ENCODE assay signal across 12 cellular contexts in the genomic region with DNA sequence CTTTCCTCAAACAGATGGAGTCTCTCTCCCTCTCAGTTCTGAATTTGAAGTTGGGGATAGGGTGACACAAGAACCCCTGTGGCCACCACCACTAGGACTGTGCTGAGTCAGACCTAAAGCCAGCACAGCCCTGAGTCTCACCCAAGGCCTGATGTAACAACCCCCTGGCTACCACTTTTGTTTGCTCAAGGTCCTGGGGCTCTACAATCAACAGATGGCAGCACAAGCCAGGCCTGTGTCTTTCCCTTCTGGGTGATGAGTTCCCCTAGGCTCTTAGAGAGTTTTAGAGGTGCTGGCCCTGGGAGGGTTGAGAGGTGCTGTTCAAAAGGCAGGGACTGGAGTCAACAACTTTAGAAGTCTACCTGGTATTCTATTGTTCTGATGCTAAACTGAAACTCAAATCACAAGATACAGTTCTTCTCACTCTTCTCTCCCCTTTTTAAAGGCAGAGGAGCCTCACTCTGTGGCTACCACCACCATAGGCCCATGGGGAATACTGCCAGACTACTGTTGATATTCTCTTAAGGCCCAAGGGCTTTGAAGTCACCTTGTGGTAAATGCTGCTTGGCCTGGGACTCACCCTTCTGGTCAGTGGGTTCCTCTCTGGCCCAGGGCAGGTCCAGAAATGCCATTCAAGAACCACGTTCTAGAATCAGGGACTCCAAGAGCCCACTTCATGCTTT. TPM values are rescaled to one million over a fixed set of nuclear protein-coding genes. Genes with fewer than 3 reads are reported as not detected.
DNase-seq lines count a peak whose midpoint lies in the region; ATAC-seq and TF ChIP-seq lines count a peak whose summit lies in the region.
"Had no signal": no experiment of that assay in that cellular context is flagged by ENCODE, and none has a peak within 500 bp of the region (broad histone marks: within the 10 kb centered on the region; RNA-seq: fewer than 3 reads in every experiment).

No MANE protein-coding gene starts in this region.

- TF ChIP-seq CTCF in C4-2B (conservative IDR thresholded peaks at IDR 0.05), result peak; percentile 18

- no peaks in the 10 kb centered on the region for H3K27me3 Mint-ChIP-seq in activated CD4-positive, alpha-beta memory T cell treated with anti-CD3 and anti-CD28 coated beads for 36 hours

- POLR2A ChIA-PET in activated CD4-positive, alpha-beta memory T cell treated with anti-CD3 and anti-CD28 coated beads for 36 hours (lab: Charles Lee), result no interaction called here

- intact Hi-C loops in activated CD4-positive, alpha-beta memory T cell treated with anti-CD3 and anti-CD28 coated beads for 36 hours (cut with micrococcal nuclease), result loop anchor here (1.0 kb wide), 1 partner anchor 213 kb away; no protein-coding TSS in a partner anchor

- H3K36me3 Mint-ChIP-seq in activated CD4-positive, alpha-beta memory T cell treated with anti-CD3 and anti-CD28 coated beads for 36 hours, result peaks cover 3% of the 10 kb centered on the region

- DNase-seq in activated CD4-positive, alpha-beta memory T cell treated with anti-CD3 and anti-CD28 coated beads for 36 hours, result peak; percentile 43
- no peak for DNase-seq in effector CD4-positive, alpha-beta T cell
- DNase-seq in superior temporal gyrus (ENCODE audit: extremely low spot score) (no peak), foreskin melanocyte (no peak)
- no peak for DNase-seq in activated effector memory CD4-positive, alpha-beta T cell treated with Interleukin-2 at 50 U/mL for 16 hours
- DNase-seq: activated T-cell treated with anti-CD3 and anti-CD28 coated beads for 4 hours, NCI-H2227 treated with DMSO at 0.1 percent for 48 hours had no signal

- CTCF ChIA-PET in activated CD4-positive, alpha-beta memory T cell treated with anti-CD3 and anti-CD28 coated beads for 36 hours (lab: Charles Lee), result interaction anchor here (0.6 kb wide), 1 partner anchor 1770 kb away, joined by 3 read pairs; no protein-coding TSS in a partner anchor

- peaks cover 17% of the 10 kb centered on the region for H3K9me3 Mint-ChIP-seq in activated CD4-positive, alpha-beta memory T cell treated with anti-CD3 and anti-CD28 coated beads for 36 hours

- no peak overlapping the region for H3K27ac Mint-ChIP-seq in activated CD4-positive, alpha-beta memory T cell treated with anti-CD3 and anti-CD28 coated beads for 36 hours

- H3K27ac ChIP-seq in C4-2B, result no peak overlapping the region

- ATAC-seq in GM19035 (IDR thresholded peaks at IDR 0.05; ENCODE audit: unreplicated experiment) (peak; percentile 79), HG03060 (IDR thresholded peaks at IDR 0.05; ENCODE audit: low read depth, unreplicated experiment) (peak; percentile 67)

- no peaks in the 10 kb centered on the region for H3K4me1 Mint-ChIP-seq in activated CD4-positive, alpha-beta memory T cell treated with anti-CD3 and anti-CD28 coated beads for 36 hours (ENCODE audit: low read depth)

- no peak overlapping the region for H3K4me3 Mint-ChIP-seq in activated CD4-positive, alpha-beta memory T cell treated with anti-CD3 and anti-CD28 coated beads for 36 hours

RNA-seq across cellular contexts. Expression of a gene that starts 6.5 kb away (rescaled TPM):
- total RNA-seq in activated CD4-positive, alpha-beta memory T cell treated with anti-CD3 and anti-CD28 coated beads for 36 hours, result not detected
- total RNA-seq: glomerular endothelial cell, skeletal muscle tissue had no signal

RNA-seq across cellular contexts. Expression of a gene that starts 30.3 kb away (rescaled TPM):
- not detected for total RNA-seq in activated CD4-positive, alpha-beta memory T cell treated with anti-CD3 and anti-CD28 coated beads for 36 hours
- total RNA-seq: glomerular endothelial cell, skeletal muscle tissue had no signal
